25 cellular contexts compared by ENCODE assay signal in the genomic region with DNA sequence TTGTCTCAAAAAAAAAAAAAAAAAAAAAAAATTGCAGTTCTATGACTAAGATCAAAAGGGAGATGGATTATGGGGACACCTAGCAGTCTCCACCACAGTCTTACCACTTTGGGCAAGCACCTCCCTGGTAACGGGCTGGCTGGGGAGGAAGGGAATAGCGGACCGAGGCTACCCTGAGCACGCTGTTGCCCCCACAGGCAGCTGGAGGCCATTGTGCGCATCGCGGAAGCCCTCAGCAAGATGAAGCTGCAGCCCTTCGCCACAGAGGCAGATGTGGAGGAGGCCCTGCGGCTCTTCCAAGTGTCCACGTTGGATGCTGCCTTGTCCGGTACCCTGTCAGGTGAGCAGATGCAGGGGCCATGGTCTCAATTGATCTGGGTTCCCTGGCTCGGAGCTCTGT.
"Had no signal": no experiment of that assay in that cellular context is flagged by ENCODE, and none has a peak within 500 bp of the region (broad histone marks: within the 10 kb centered on the region; RNA-seq: fewer than 3 reads in every experiment).

No MANE protein-coding gene starts in this region.

- H2AFZ ChIP-seq: neural progenitor cell had no signal

- DNase-seq: activated CD4-positive, alpha-beta memory T cell treated with anti-CD3 and anti-CD28 coated beads for 36 hours; activated CD4-positive, alpha-beta T cell treated with anti-CD3 and anti-CD28 coated beads, Interleukin-2, amount 10 ng/mL, durations not matched to agents 24 days and 14 days; activated CD4-positive, CD25-positive, alpha-beta regulatory T cell treated with anti-CD3 and anti-CD28 coated beads, Interleukin-2, amount 50 U/mL, for 72 hours; activated CD8-positive, alpha-beta memory T cell treated with anti-CD3 and anti-CD28 coated beads, Interleukin-2, amount 50 U/mL, for 4 hours; activated effector memory CD4-positive, alpha-beta T cell treated with anti-CD3 and anti-CD28 coated beads, Interleukin-2, amount 50 U/mL, for 16 hours; activated naive CD4-positive, alpha-beta T cell treated with anti-CD3 and anti-CD28 coated beads for 36 hours; activated naive CD8-positive, alpha-beta T cell treated with anti-CD3 and anti-CD28 coated beads for 36 hours; activated T-cell treated with anti-CD3 and anti-CD28 coated beads, Interleukin-2, amount 50 U/mL, for 1 hour; adrenal gland; aorta; body of pancreas; dermis blood vessel endothelial cell; effector CD4-positive, alpha-beta T cell; spleen; stimulated activated naive CD4-positive, alpha-beta T cell; T-helper 9 cell; tibial artery; upper lobe of right lung had no signal

- H3K27ac ChIP-seq: adrenal gland, body of pancreas, neural progenitor cell, spleen, suprapubic skin, tibial artery, upper lobe of right lung, VCaP had no signal

- H3K36me3 ChIP-seq: neural progenitor cell had no signal

- H3K27me3 ChIP-seq: adrenal gland, body of pancreas, neural progenitor cell, spleen, suprapubic skin, tibial artery, upper lobe of right lung had no signal

- H3K9ac ChIP-seq: neural progenitor cell had no signal

- H3K27me3 Mint-ChIP-seq: activated CD4-positive, alpha-beta memory T cell treated with anti-CD3 and anti-CD28 coated beads for 36 hours; activated CD4-positive, alpha-beta T cell treated with anti-CD3 and anti-CD28 coated beads, Interleukin-2, amount 10 ng/mL, durations not matched to agents 24 days and 14 days; activated naive CD8-positive, alpha-beta T cell treated with anti-CD3 and anti-CD28 coated beads for 36 hours; memory B cell; naive thymus-derived CD8-positive, alpha-beta T cell had no signal

- H3K4me2 ChIP-seq: neural progenitor cell had no signal

- H3K4me3 Mint-ChIP-seq: activated CD4-positive, alpha-beta memory T cell treated with anti-CD3 and anti-CD28 coated beads for 36 hours; activated CD4-positive, alpha-beta T cell treated with anti-CD3 and anti-CD28 coated beads, Interleukin-2, amount 10 ng/mL, durations not matched to agents 24 days and 14 days; activated naive CD4-positive, alpha-beta T cell treated with anti-CD3 and anti-CD28 coated beads for 36 hours; activated naive CD8-positive, alpha-beta T cell treated with anti-CD3 and anti-CD28 coated beads for 36 hours; activated T-helper 1 cell treated with anti-CD3 and anti-CD28 coated beads, Interleukin-12 subunit alpha, Interleukin-12 subunit beta, Interleukin-2, Interleukin-4 antibody, amounts not matched to agents 30 ng/mL and 10 ng/mL and 1 ng/mL, durations not matched to agents 14 hours and 24 hours and 36 hours; memory B cell; naive thymus-derived CD8-positive, alpha-beta T cell; neural progenitor cell had no signal

- H3K9me3 Mint-ChIP-seq: activated CD4-positive, alpha-beta memory T cell treated with anti-CD3 and anti-CD28 coated beads for 36 hours; activated CD4-positive, alpha-beta T cell treated with anti-CD3 and anti-CD28 coated beads, Interleukin-2, amount 10 ng/mL, durations not matched to agents 24 days and 14 days; activated naive CD4-positive, alpha-beta T cell treated with anti-CD3 and anti-CD28 coated beads for 36 hours; activated naive CD8-positive, alpha-beta T cell treated with anti-CD3 and anti-CD28 coated beads for 36 hours; activated T-helper 1 cell treated with anti-CD3 and anti-CD28 coated beads, Interleukin-12 subunit alpha, Interleukin-12 subunit beta, Interleukin-2, Interleukin-4 antibody, amounts not matched to agents 30 ng/mL and 10 ng/mL and 1 ng/mL, durations not matched to agents 14 hours and 24 hours and 36 hours; memory B cell; naive thymus-derived CD8-positive, alpha-beta T cell; neural progenitor cell had no signal

- H3K27ac Mint-ChIP-seq: activated CD4-positive, alpha-beta memory T cell treated with anti-CD3 and anti-CD28 coated beads for 36 hours; activated CD4-positive, alpha-beta T cell treated with anti-CD3 and anti-CD28 coated beads, Interleukin-2, amount 10 ng/mL, durations not matched to agents 24 days and 14 days; activated naive CD4-positive, alpha-beta T cell treated with anti-CD3 and anti-CD28 coated beads for 36 hours; activated naive CD8-positive, alpha-beta T cell treated with anti-CD3 and anti-CD28 coated beads for 36 hours; activated T-helper 1 cell treated with anti-CD3 and anti-CD28 coated beads, Interleukin-12 subunit alpha, Interleukin-12 subunit beta, Interleukin-2, Interleukin-4 antibody, amounts not matched to agents 30 ng/mL and 10 ng/mL and 1 ng/mL, durations not matched to agents 14 hours and 24 hours and 36 hours; memory B cell; neural progenitor cell had no signal

- ATAC-seq: body of pancreas; naive thymus-derived CD8-positive, alpha-beta T cell; right cardiac atrium; upper lobe of right lung had no signal

- H3K4me1 ChIP-seq: adrenal gland, body of pancreas, suprapubic skin, tibial artery, upper lobe of right lung had no signal

- H3K4me3 ChIP-seq: adrenal gland, body of pancreas, neural progenitor cell, spleen, suprapubic skin, tibial artery, upper lobe of right lung had no signal

- H3K9me3 ChIP-seq: adrenal gland, body of pancreas, spleen, suprapubic skin, tibial artery, upper lobe of right lung had no signal

- H3K4me1 Mint-ChIP-seq: activated naive CD8-positive, alpha-beta T cell treated with anti-CD3 and anti-CD28 coated beads for 36 hours had no signal
